ENCODE assay signal across 14 cellular contexts in the genomic region with DNA sequence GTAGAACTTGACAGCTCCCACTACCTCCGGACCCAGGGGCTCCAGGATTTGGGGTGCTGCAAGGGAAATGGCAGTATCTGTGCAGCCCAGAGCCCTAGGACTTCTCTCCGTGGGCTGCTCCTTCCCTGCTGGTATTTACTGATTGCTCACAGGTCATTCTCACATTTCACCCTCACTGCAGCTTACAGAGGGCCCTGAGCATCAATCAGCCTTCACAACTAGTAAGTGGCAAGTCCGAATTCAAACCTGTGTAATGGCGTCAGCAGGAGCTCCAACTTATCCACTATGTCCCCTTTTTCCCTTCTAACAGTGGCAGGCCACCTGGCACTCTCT. TPM values are rescaled to one million over a fixed set of nuclear protein-coding genes. Genes with fewer than 3 reads are reported as not detected.
DNase-seq lines count a peak whose midpoint lies in the region; ATAC-seq and TF ChIP-seq lines count a peak whose summit lies in the region.
"Had no signal": no experiment of that assay in that cellular context is flagged by ENCODE, and none has a peak within 500 bp of the region (broad histone marks: within the 10 kb centered on the region; RNA-seq: fewer than 3 reads in every experiment).

No MANE protein-coding gene starts in this region.

- H3K27ac ChIP-seq in mesendoderm (ENCODE audit: low read depth, low read length), result no peak overlapping the region
- H3K27ac ChIP-seq: 22Rv1, VCaP had no signal

- no CpG with 5 or more reads among the region's 4 CpGs for WGBS in mesendoderm (ENCODE audit: extremely low coverage, insufficient coverage, low lambda C conversion rate)

- no peaks in the 10 kb centered on the region for H3K79me1 ChIP-seq in mesendoderm (ENCODE audit: low read length)

- H3K27me3 Mint-ChIP-seq in T-helper 1 cell treated with Interleukin-12 subunit alpha and Interleukin-12 subunit beta and Interleukin-4 antibody, amounts not matched to agents 30 μg/mL and 1 μg/mL, for 36 hours (ENCODE audit: low read depth), result no peaks in the 10 kb centered on the region
- H3K27me3 Mint-ChIP-seq in chondrocyte (ENCODE audit: low read depth) (no peaks in the 10 kb centered on the region), progenitor cell of endocrine pancreas (no peaks in the 10 kb centered on the region)
- H3K27me3 Mint-ChIP-seq in naive thymus-derived CD8-positive, alpha-beta T cell, result no peaks in the 10 kb centered on the region

- no peaks in the 10 kb centered on the region for H3K4me1 ChIP-seq in mesendoderm (ENCODE audit: control insufficient read depth, low read depth, low read length)
- H3K4me1 ChIP-seq: right lobe of liver had no signal

- H3K9me3 Mint-ChIP-seq in T-helper 1 cell treated with Interleukin-12 subunit alpha and Interleukin-12 subunit beta and Interleukin-4 antibody, amounts not matched to agents 30 μg/mL and 1 μg/mL, for 36 hours, result no peaks in the 10 kb centered on the region
- H3K9me3 Mint-ChIP-seq in chondrocyte (ENCODE audit: low read depth), result no peaks in the 10 kb centered on the region
- H3K9me3 Mint-ChIP-seq in naive thymus-derived CD8-positive, alpha-beta T cell, result no peaks in the 10 kb centered on the region
- H3K9me3 Mint-ChIP-seq in progenitor cell of endocrine pancreas (ENCODE audit: low read depth), result no peaks in the 10 kb centered on the region

- no peaks in the 10 kb centered on the region for H3K36me3 ChIP-seq in mesendoderm (ENCODE audit: control insufficient read depth, insufficient read depth, low read length)

- no peak overlapping the region for H3K9ac ChIP-seq in mesendoderm (ENCODE audit: low read length)

- H3K23ac ChIP-seq in mesendoderm (ENCODE audit: low read length), result no peak overlapping the region

- H3K27ac Mint-ChIP-seq in T-helper 1 cell treated with Interleukin-12 subunit alpha and Interleukin-12 subunit beta and Interleukin-4 antibody, amounts not matched to agents 30 μg/mL and 1 μg/mL, for 36 hours, result peak overlapping the region; percentile 64
- H3K27ac Mint-ChIP-seq in chondrocyte (ENCODE audit: unreplicated experiment) (no peak overlapping the region), progenitor cell of endocrine pancreas (no peak overlapping the region)
- peak overlapping the region in 9 of 10 donors; percentile 62 to 90 (median 79) for H3K27ac Mint-ChIP-seq in naive thymus-derived CD8-positive, alpha-beta T cell

- H3K4me1 Mint-ChIP-seq in T-helper 1 cell treated with Interleukin-12 subunit alpha and Interleukin-12 subunit beta and Interleukin-4 antibody, amounts not matched to agents 30 μg/mL and 1 μg/mL, for 36 hours (ENCODE audit: low read depth), result peaks cover 53% of the 10 kb centered on the region
- H3K4me1 Mint-ChIP-seq in chondrocyte (ENCODE audit: low read depth) (peaks cover 22% of the 10 kb centered on the region), progenitor cell of endocrine pancreas (ENCODE audit: low read depth) (no peaks in the 10 kb centered on the region)
- H3K4me1 Mint-ChIP-seq in naive thymus-derived CD8-positive, alpha-beta T cell, result peaks cover 30 to 82% (median 65%) of the 10 kb centered on the region in 4 donors

- H2AK5ac ChIP-seq in mesendoderm (ENCODE audit: low read length), result no peak overlapping the region

- H2BK15ac ChIP-seq in mesendoderm (replicated peaks; ENCODE audit: low read depth), result no peak overlapping the region

- H3K36me3 Mint-ChIP-seq in T-helper 1 cell treated with Interleukin-12 subunit alpha and Interleukin-12 subunit beta and Interleukin-4 antibody, amounts not matched to agents 30 μg/mL and 1 μg/mL, for 36 hours (ENCODE audit: low read depth), result peaks cover 31% of the 10 kb centered on the region
- H3K36me3 Mint-ChIP-seq in chondrocyte (ENCODE audit: low read depth) (peaks cover 35% of the 10 kb centered on the region), progenitor cell of endocrine pancreas (ENCODE audit: insufficient read depth) (peaks cover 19% of the 10 kb centered on the region)
- H3K36me3 Mint-ChIP-seq in naive thymus-derived CD8-positive, alpha-beta T cell, result peaks cover 0 to 42% (median 27%) of the 10 kb centered on the region in 3 donors

- no peak overlapping the region for H4K5ac ChIP-seq in mesendoderm (ENCODE audit: low read length)

- peak; percentile 7 for ATAC-seq in HG03378 (IDR thresholded peaks at IDR 0.05; ENCODE audit: unreplicated experiment)
- ATAC-seq in naive thymus-derived CD8-positive, alpha-beta T cell, result no peak

- no peak overlapping the region for H3K4me3 ChIP-seq in mesendoderm (ENCODE audit: low read length)
- H3K4me3 ChIP-seq: right lobe of liver, thoracic aorta had no signal

- no peak overlapping the region for H3K4me2 ChIP-seq in mesendoderm (ENCODE audit: low read length)

- H3K18ac ChIP-seq in mesendoderm (ENCODE audit: low read length), result no peak overlapping the region

- H4K8ac ChIP-seq in mesendoderm (ENCODE audit: low read depth, low read length), result no peak overlapping the region

- TF ChIP-seq CTCF in chondrocyte (IDR thresholded peaks at IDR 0.05) (no peak), progenitor cell of endocrine pancreas (IDR thresholded peaks at IDR 0.05; ENCODE audit: unreplicated experiment) (no peak)

- no peak overlapping the region for H3K56ac ChIP-seq in mesendoderm (ENCODE audit: low read length)

- H2BK5ac ChIP-seq in mesendoderm (ENCODE audit: low read length), result no peak overlapping the region

- H2BK120ac ChIP-seq in mesendoderm (ENCODE audit: low read depth, low read length), result no peak overlapping the region

- H3K4ac ChIP-seq in mesendoderm (ENCODE audit: low read depth, low read length), result no peak overlapping the region

- H3K27me3 ChIP-seq in mesendoderm (ENCODE audit: insufficient read depth, low read length, poor library complexity), result no peaks in the 10 kb centered on the region
- H3K27me3 ChIP-seq: right lobe of liver had no signal

- DNase-seq in T-helper 1 cell (no peak), chondrocyte (ENCODE audit: low spot score) (peak; percentile 10), mesendoderm (no peak), NCI-H226 (no peak), progenitor cell of endocrine pancreas (ENCODE audit: low spot score, unreplicated experiment) (no peak)
- no peak for DNase-seq in naive thymus-derived CD8-positive, alpha-beta T cell
- DNase-seq: NCI-H1436, NCI-H524 had no signal

- no peaks in the 10 kb centered on the region for H3K79me2 ChIP-seq in mesendoderm (ENCODE audit: control insufficient read depth, insufficient read depth, low read length)

- POLR2A ChIA-PET in naive thymus-derived CD8-positive, alpha-beta T cell (lab: Charles Lee), result interaction anchor here (1.2 kb wide), 1 partner anchor 12 kb away, joined by 4 read pairs; no protein-coding TSS in a partner anchor

- H3K4me3 Mint-ChIP-seq in T-helper 1 cell treated with Interleukin-12 subunit alpha and Interleukin-12 subunit beta and Interleukin-4 antibody, amounts not matched to agents 30 μg/mL and 1 μg/mL, for 36 hours, result peak overlapping the region; percentile 32
- H3K4me3 Mint-ChIP-seq in chondrocyte (ENCODE audit: unreplicated experiment) (no peak overlapping the region), progenitor cell of endocrine pancreas (ENCODE audit: low read depth) (no peak overlapping the region)
- peak overlapping the region in 9 of 10 donors; percentile 36 to 79 (median 66) for H3K4me3 Mint-ChIP-seq in naive thymus-derived CD8-positive, alpha-beta T cell

RNA-seq across cellular contexts. Expression of gene PIK3C2B, which starts 32.4 kb away (rescaled TPM):
- total RNA-seq in chondrocyte (19.5 to 22.4 TPM (median 19.6 TPM) in 3 replicates), progenitor cell of endocrine pancreas (62.2 and 62.7 TPM in 2 replicates)
- 10 to 100 TPM; 39.5 to 40.1 TPM for total RNA-seq in naive thymus-derived CD8-positive, alpha-beta T cell
- polyA plus RNA-seq in naive thymus-derived CD8-positive, alpha-beta T cell, result 1 to 10 TPM; 1.3 to 2.6 (median 1.8) TPM
- polyA plus RNA-seq in mesendoderm (2013, experiment 1 of 2), result 6.1 TPM
- 6.1 TPM for polyA plus RNA-seq in mesendoderm (2013, experiment 2 of 2)

RNA-seq across cellular contexts. Expression of gene PPP1R15B, which starts 50.6 kb away (rescaled TPM):
- total RNA-seq in chondrocyte (29.7 to 41.0 TPM (median 40.9 TPM) in 3 replicates), progenitor cell of endocrine pancreas (42.6 and 43.3 TPM in 2 replicates)
- total RNA-seq in naive thymus-derived CD8-positive, alpha-beta T cell, result 10 to 100 TPM; 80.7 to 87.3 TPM
- 10 to 100 TPM; 14.2 to 20.8 (median 17.7) TPM for polyA plus RNA-seq in naive thymus-derived CD8-positive, alpha-beta T cell
- polyA plus RNA-seq in mesendoderm (2013, experiment 1 of 2), result 26.9 TPM
- polyA plus RNA-seq in mesendoderm (2013, experiment 2 of 2), result 25.4 TPM

RNA-seq across cellular contexts. Expression of gene MDM4, which starts 54.0 kb away (rescaled TPM):
- total RNA-seq in chondrocyte (35.3 to 51.1 TPM (median 39.1 TPM) in 3 replicates), progenitor cell of endocrine pancreas (123 and 127 TPM in 2 replicates)
- total RNA-seq in naive thymus-derived CD8-positive, alpha-beta T cell, result 100 to 1,000 TPM; 243 to 272 TPM
- polyA plus RNA-seq in naive thymus-derived CD8-positive, alpha-beta T cell, result 10 to 100 TPM; 10.0 to 23.1 (median 10.7) TPM
- polyA plus RNA-seq in mesendoderm (2013, experiment 1 of 2), result 10.9 TPM
- 10.7 TPM for polyA plus RNA-seq in mesendoderm (2013, experiment 2 of 2)

Comparison
In these comparisons a context has a peak if more than half of its experiments do, and no peak if none do; other contexts are left out.
1. H3K27ac Mint-ChIP-seq: peak in T-helper 1 cell treated with Interleukin-12 subunit alpha and Interleukin-12 subunit beta and Interleukin-4 antibody, amounts not matched to agents 30 μg/mL and 1 μg/mL, for 36 hours (single experiment) and naive thymus-derived CD8-positive, alpha-beta T cell (9 of 10); none in chondrocyte (single experiment) and progenitor cell of endocrine pancreas (single experiment).
2. H3K4me3 Mint-ChIP-seq: peak in T-helper 1 cell treated with Interleukin-12 subunit alpha and Interleukin-12 subunit beta and Interleukin-4 antibody, amounts not matched to agents 30 μg/mL and 1 μg/mL, for 36 hours (single experiment) and naive thymus-derived CD8-positive, alpha-beta T cell (9 of 10); none in chondrocyte (single experiment) and progenitor cell of endocrine pancreas (single experiment).